ENCODE assay signal across 8 cellular contexts in genomic region chr3:102673271-102674115, GRCh38.
DNase-seq lines count a peak whose midpoint lies in the region; ATAC-seq and TF ChIP-seq lines count a peak whose summit lies in the region.

No MANE protein-coding gene starts in this region.

- H3K36me3 ChIP-seq in BJ (ENCODE audit: control insufficient read depth, insufficient read depth, low read length) (no peaks in the 10 kb centered on the region), liver (ENCODE audit: control insufficient read depth in 4 of 4, insufficient read depth in 3 of 4, low read depth in 1 of 4, low read length in 3 of 4) (no peaks in the 10 kb centered on the region)

- DNase-seq in BJ (ENCODE audit: low read depth) = no peak
- DNase-seq in GM19238 (ENCODE audit: insufficient read length, low spot score) = peak; percentile 23
- DNase-seq in NCI-H345 (lab: John Stamatoyannopoulos, UW) = peak; percentile 61
- DNase-seq in activated CD4-positive, alpha-beta T cell treated with anti-CD3 and anti-CD28 coated beads for 24 hours (ENCODE audit: low read depth in 2 of 2) = peak; percentile 39 to 54
- no peak for DNase-seq in coronary artery (ENCODE audit: low spot score)
- DNase-seq in stimulated activated CD4-positive, alpha-beta T cell treated with anti-CD3 and anti-CD28 coated beads, TNF-alpha, amount 100 ng/mL, for 48 hours (ENCODE audit: low read depth in 3 of 3) = peak; percentile 29 to 60 (median 45)

- WGBS in liver = 9% methylated on average over 16 of the region's 16 CpGs

- POLR2A ChIA-PET in BJ (lab: Charles Lee) = interaction anchor here (0.7 kb wide), 1 partner anchor 30 kb away, joined by 5 read pairs; no protein-coding TSS in a partner anchor

- no peaks in the 10 kb centered on the region for H3K9me3 ChIP-seq in liver (ENCODE audit: control insufficient read depth in 4 of 4, low read length in 3 of 4)

- peak; percentile 88 for TF ChIP-seq CTCF in BJ (IDR thresholded peaks at IDR 0.05; ENCODE audit: insufficient read depth, low read depth, low read length)
- TF ChIP-seq CTCF in coronary artery (IDR thresholded peaks at IDR 0.05) = peak; percentile 70
- TF ChIP-seq CTCF in liver (IDR thresholded peaks at IDR 0.05; ENCODE audit: low read depth, low read length, missing input control) = peak; percentile 89

- peaks cover 0 to 36% (median 34%) of the 10 kb centered on the region in 4 donors for H3K4me1 ChIP-seq in liver (ENCODE audit: control insufficient read depth in 4 of 4, insufficient read depth in 4 of 4, low read length in 3 of 4)

- H3K4me3 ChIP-seq in BJ (ENCODE audit: low read depth, low read length) (no peak overlapping the region), coronary artery (peak overlapping the region; percentile 19), liver (ENCODE audit: low read depth in 1 of 3, low read length in 3 of 3) (peak overlapping the region; percentile 59 to 90 (median 80))

- CTCF ChIA-PET in BJ (lab: Yijun Ruan, JAX) = interaction anchor here (0.5 to 5.9 kb wide), 23 partner anchors 9 to 1275 kb away, joined by 3 to 44 read pairs (median 5); no protein-coding TSS in a partner anchor

- ATAC-seq in HG03432 (IDR thresholded peaks at IDR 0.05; ENCODE audit: unreplicated experiment) = peak; percentile 90

- H3K27ac ChIP-seq in coronary artery (no peak overlapping the region), liver (ENCODE audit: low read depth in 1 of 2, low read length in 2 of 2) (peak overlapping the region; percentile 85 to 90)

- peak; percentile 91 to 94 for TF ChIP-seq RAD21 in liver (IDR thresholded peaks at IDR 0.05)

- peak overlapping the region; percentile 61 to 90 for H3K9ac ChIP-seq in liver (ENCODE audit: low read depth in 1 of 2, low read length in 2 of 2)

- no peaks in the 10 kb centered on the region for H3K27me3 ChIP-seq in BJ (ENCODE audit: control insufficient read depth, insufficient read depth, low read length)
- H3K27me3 ChIP-seq in liver (ENCODE audit: control insufficient read depth in 4 of 4, insufficient read depth in 4 of 4, low read length in 3 of 4) = no peaks in the 10 kb centered on the region

TF ChIP-seq in liver, 16 proteins besides CTCF, POLR2A, EP300 and RAD21:
- TF ChIP-seq FOXA1 (IDR thresholded peaks at IDR 0.05) (peak; percentile 31), ATF3 (IDR thresholded peaks at IDR 0.05) (no peak), NR2F2 (IDR thresholded peaks at IDR 0.05) (no peak), REST (IDR thresholded peaks at IDR 0.05) (peak; percentile 78), MAX (IDR thresholded peaks at IDR 0.05) (peak; percentile 22), GABPA (IDR thresholded peaks at IDR 0.05 in 1 of 2, conservative IDR thresholded peaks at IDR 0.05 in 1 of 2) (no peak), JUND (IDR thresholded peaks at IDR 0.05) (peak in 1 of 2 donors; percentile 42), RXRA (IDR thresholded peaks at IDR 0.05) (peak; percentile 37 to 47), YY1 (IDR thresholded peaks at IDR 0.05) (peak; percentile 36), SP1 (IDR thresholded peaks at IDR 0.05) (peak; percentile 66), ZBTB33 (IDR thresholded peaks at IDR 0.05) (no peak), FOXA2 (IDR thresholded peaks at IDR 0.05) (no peak), HNF4A (conservative IDR thresholded peaks at IDR 0.05) (peak; percentile 82 to 86), EGR1 (IDR thresholded peaks at IDR 0.05; ENCODE audit: low read depth in 2 of 2) (peak in 1 of 2 donors; percentile 18), TAF1 (conservative IDR thresholded peaks at IDR 0.05) (peak; percentile 85), HNF4G (IDR thresholded peaks at IDR 0.05) (peak; percentile 70)

Comparison
In these comparisons a context has a peak if more than half of its experiments do, and no peak if none do; other contexts are left out.
1. DNase-seq: peak in GM19238 (single experiment), NCI-H345 (single experiment), activated CD4-positive, alpha-beta T cell treated with anti-CD3 and anti-CD28 coated beads for 24 hours (2 of 2) and stimulated activated CD4-positive, alpha-beta T cell treated with anti-CD3 and anti-CD28 coated beads, TNF-alpha, amount 100 ng/mL, for 48 hours (3 of 3); none in BJ (single experiment) and coronary artery (single experiment).
2. H3K27ac ChIP-seq: peak in liver (2 of 2); none in coronary artery (0 of 2).
3. Peak in every context shown above with its lines, with median percentiles within 50 percentile points of each other: CTCF ChIP-seq.